ENCODE assay signal across 16 cellular contexts in the genomic region with DNA sequence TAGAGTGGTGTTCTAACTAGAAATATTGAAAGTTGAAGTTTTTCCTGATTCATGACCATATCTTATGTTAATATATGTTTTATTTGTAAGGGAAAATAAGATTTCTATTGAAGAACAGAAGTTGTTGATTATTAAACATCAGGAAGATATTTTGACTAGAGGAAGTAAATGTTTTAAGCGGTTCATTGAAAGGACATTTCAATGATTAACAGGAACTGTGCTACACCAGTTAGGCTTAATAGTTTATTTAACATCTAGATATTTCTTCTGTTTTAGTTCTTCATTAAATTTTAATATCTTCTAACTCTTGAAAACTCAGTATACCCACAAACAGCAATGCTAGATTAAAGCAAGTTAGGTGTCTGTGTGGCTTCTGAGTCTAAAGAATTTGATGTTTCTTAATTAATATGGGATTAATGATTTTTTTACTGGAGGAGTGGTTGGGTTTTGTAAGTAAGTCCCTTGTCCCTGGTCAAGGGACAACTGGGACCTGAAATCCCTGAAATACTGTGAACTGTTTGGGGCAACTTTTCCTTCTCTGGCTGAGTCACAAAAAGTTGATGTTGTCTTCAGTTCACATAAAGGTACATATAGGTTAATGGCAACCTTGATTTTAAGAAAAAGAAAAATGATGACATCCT. TPM values are rescaled to one million over a fixed set of nuclear protein-coding genes. Genes with fewer than 3 reads are reported as not detected.
DNase-seq lines count a peak whose midpoint lies in the region; ATAC-seq and FAIRE-seq lines count a peak whose summit lies in the region.
"Had no signal": no experiment of that assay in that cellular context is flagged by ENCODE, and none has a peak within 500 bp of the region (broad histone marks: within the 10 kb centered on the region; RNA-seq: fewer than 3 reads in every experiment).

No MANE protein-coding gene starts in this region.

- FAIRE-seq in A204.1 (lab: Jason Lieb, UNC): peak; percentile 29
- FAIRE-seq: K562 had no signal

- ATAC-seq in GM18861 (IDR thresholded peaks at IDR 0.05; ENCODE audit: unreplicated experiment) (peak; percentile 41), HG03045 (IDR thresholded peaks at IDR 0.05; ENCODE audit: unreplicated experiment) (no peak)
- ATAC-seq: K562, SK-N-SH treated with all-trans-retinoic acid at 6 μM for 48 hours had no signal

- DNase-seq in ecto neural progenitor cell (ENCODE audit: low spot score) (peak; percentile 14), left kidney (ENCODE audit: low read depth, low spot score) (peak; percentile 52), SJCRH30 (no peak), NCI-H1694 treated with DMSO at 0.1 percent for 48 hours (lab: John Stamatoyannopoulos, UW) (no peak), GM19240 (ENCODE audit: insufficient read length, low spot score) (no peak)
- DNase-seq: 8988T, C1 segment of cervical spinal cord, H7, NCI-H1930, NCI-H526 treated with DMSO at 0.1 percent for 48 hours, SHP77 had no signal

- H3K4me1 ChIP-seq in SJCRH30: no peaks in the 10 kb centered on the region

- no peaks in the 10 kb centered on the region for H3K36me3 ChIP-seq in SJCRH30

- no peaks in the 10 kb centered on the region for H3K9me3 ChIP-seq in SJCRH30 (replicated peaks)

- H3K27ac ChIP-seq in SJCRH30: no peak overlapping the region

- no peaks in the 10 kb centered on the region for H3K27me3 ChIP-seq in SJCRH30

- no peak overlapping the region for H3K4me3 ChIP-seq in SJCRH30
- H3K4me3 ChIP-seq: K562 had no signal

RNA-seq across cellular contexts. Expression of a gene that starts 42.9 kb away (rescaled TPM):
- 4.3 and 4.6 TPM in 2 replicates for total RNA-seq in SJCRH30 (2014; rRNA removed; shearing (Covaris generic))

RNA-seq across cellular contexts. Expression of a gene that starts 44.0 kb away (rescaled TPM):
- 0.13 and 0.53 TPM in 2 replicates for total RNA-seq in SJCRH30 (2014; rRNA removed; shearing (Covaris generic))
- total RNA-seq: K562 had no signal

Comparison
In these comparisons a context has a peak if more than half of its experiments do, and no peak if none do; other contexts are left out.
1. DNase-seq: peak in ecto neural progenitor cell (single experiment) and left kidney (single experiment); none in SJCRH30 (0 of 2), NCI-H1694 treated with DMSO at 0.1 percent for 48 hours (single experiment) and GM19240 (single experiment).